18 cellular contexts compared by ENCODE assay signal in the genomic region with DNA sequence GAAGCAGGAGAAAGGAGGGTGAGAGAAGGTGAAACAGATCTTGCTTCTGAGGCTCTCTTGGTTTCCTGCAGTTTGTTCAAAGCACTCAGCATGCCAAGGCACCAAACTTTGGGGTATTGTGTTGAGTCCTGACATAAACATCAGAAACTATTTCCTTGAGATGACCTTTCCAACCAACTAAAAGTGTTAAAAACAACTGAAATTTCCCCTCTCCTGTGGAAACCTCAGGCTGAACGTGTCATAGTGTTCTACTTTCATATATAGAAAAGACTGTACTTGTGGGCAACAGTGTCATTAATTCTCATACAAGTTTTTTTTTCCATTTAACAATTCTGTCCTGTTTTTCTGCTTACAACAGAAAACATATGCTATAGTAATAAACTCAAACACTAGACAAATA. TPM values are rescaled to one million over a fixed set of nuclear protein-coding genes. Genes with fewer than 3 reads are reported as not detected.
A peak's percentile ranks its signal among the peaks of the same experiment; 100 is the strongest.
DNase-seq lines count a peak whose midpoint lies in the region; ATAC-seq and TF ChIP-seq lines count a peak whose summit lies in the region.
"Had no signal": no experiment of that assay in that cellular context is flagged by ENCODE, and none has a peak within 500 bp of the region (broad histone marks: within the 10 kb centered on the region; RNA-seq: fewer than 3 reads in every experiment).

No MANE protein-coding gene starts in this region.

- no peaks in the 10 kb centered on the region for H3K36me3 Mint-ChIP-seq in activated CD4-positive, alpha-beta T cell treated with anti-CD3 and anti-CD28 coated beads for 36 hours (ENCODE audit: low read depth)
- H3K36me3 Mint-ChIP-seq in activated naive CD4-positive, alpha-beta T cell treated with anti-CD3 and anti-CD28 coated beads, Interleukin-2, amount 50 U/mL, for 24 hours: no peaks in the 10 kb centered on the region

- POLR2A ChIA-PET in activated CD4-positive, alpha-beta T cell treated with anti-CD3 and anti-CD28 coated beads for 36 hours (lab: Charles Lee): no interaction called here

- H3K9me3 Mint-ChIP-seq in activated CD4-positive, alpha-beta T cell treated with anti-CD3 and anti-CD28 coated beads for 36 hours (ENCODE audit: low read depth): no peaks in the 10 kb centered on the region
- H3K9me3 Mint-ChIP-seq in activated naive CD4-positive, alpha-beta T cell treated with anti-CD3 and anti-CD28 coated beads, Interleukin-2, amount 50 U/mL, for 24 hours: no peaks in the 10 kb centered on the region

- H3K27ac ChIP-seq in osteoblast (ENCODE audit: low read depth, low read length): no peak overlapping the region
- H3K27ac ChIP-seq: BLaER1 treated with 17β-estradiol and CSF1 and Interleukin-3, amounts not matched to agents 10 nM and 100 nM; psoas muscle; thyroid gland had no signal

- H3K4me2 ChIP-seq in osteoblast (ENCODE audit: insufficient read depth, low read length): no peak overlapping the region
- H3K4me2 ChIP-seq: BLaER1 treated with 17β-estradiol and CSF1 and Interleukin-3, amounts not matched to agents 10 nM and 100 nM had no signal

- CTCF ChIA-PET in activated CD4-positive, alpha-beta T cell treated with anti-CD3 and anti-CD28 coated beads for 36 hours (lab: Charles Lee): interaction anchor here (0.6 to 0.7 kb wide), 2 partner anchors 10 to 17 kb away, joined by 3 to 5 read pairs; no protein-coding TSS in a partner anchor

- peak; percentile 50 for DNase-seq in activated CD4-positive, alpha-beta T cell treated with anti-CD3 and anti-CD28 coated beads for 36 hours
- no peak for DNase-seq in activated CD4-positive, alpha-beta T cell treated with anti-CD3 and anti-CD28 coated beads for 4 hours
- no peak for DNase-seq in osteoblast (ENCODE audit: insufficient read length, low spot score, missing footprints)
- DNase-seq in CD1c-positive myeloid dendritic cell (ENCODE audit: extremely low spot score): no peak
- no peak for DNase-seq in left ventricle myocardium superior
- no peak for DNase-seq in SHP77 (lab: John Stamatoyannopoulos, UW)
- DNase-seq: 8988T, cerebellar nuclear complex, DMS79 treated with DMSO at 0.1 percent for 48 hours, foreskin fibroblast, NCI-H446 treated with DMSO at 0.1 percent for 48 hours, psoas muscle, SIG-M5, T1000, thyroid gland had no signal

- no peaks in the 10 kb centered on the region for H3K79me2 ChIP-seq in osteoblast (ENCODE audit: insufficient read depth, low read length)

- H3K4me1 Mint-ChIP-seq in activated CD4-positive, alpha-beta T cell treated with anti-CD3 and anti-CD28 coated beads for 36 hours: peaks cover 69% of the 10 kb centered on the region
- peaks cover 70% of the 10 kb centered on the region for H3K4me1 Mint-ChIP-seq in activated naive CD4-positive, alpha-beta T cell treated with anti-CD3 and anti-CD28 coated beads, Interleukin-2, amount 50 U/mL, for 24 hours

- intact Hi-C loops in activated CD4-positive, alpha-beta T cell treated with anti-CD3 and anti-CD28 coated beads for 36 hours (cut with DNase I, micrococcal nuclease): loop anchor here (1.0 to 10.0 kb wide), 4 partner anchors 15 to 1028 kb away; no protein-coding TSS in a partner anchor
- intact Hi-C loops in left ventricle myocardium superior (cut with micrococcal nuclease): no loop called here

- peak overlapping the region; percentile 57 for H3K4me3 Mint-ChIP-seq in activated CD4-positive, alpha-beta T cell treated with anti-CD3 and anti-CD28 coated beads for 36 hours
- H3K4me3 Mint-ChIP-seq in activated naive CD4-positive, alpha-beta T cell treated with anti-CD3 and anti-CD28 coated beads, Interleukin-2, amount 50 U/mL, for 24 hours: peak overlapping the region; percentile 65

- no peaks in the 10 kb centered on the region for H3K4me1 ChIP-seq in osteoblast (ENCODE audit: insufficient read depth, low read length)
- H3K4me1 ChIP-seq: psoas muscle had no signal

- no peak for TF ChIP-seq CTCF in osteoblast (IDR thresholded peaks at IDR 0.05; ENCODE audit: extremely low read depth, low read depth, low read length)

- no peaks in the 10 kb centered on the region for H3K27me3 Mint-ChIP-seq in activated CD4-positive, alpha-beta T cell treated with anti-CD3 and anti-CD28 coated beads for 36 hours
- no peaks in the 10 kb centered on the region for H3K27me3 Mint-ChIP-seq in activated naive CD4-positive, alpha-beta T cell treated with anti-CD3 and anti-CD28 coated beads, Interleukin-2, amount 50 U/mL, for 24 hours

- H2AFZ ChIP-seq in osteoblast (ENCODE audit: low read length): peak overlapping the region; percentile 5

- no peak overlapping the region for H3K4me3 ChIP-seq in osteoblast (ENCODE audit: insufficient read depth, low read length)
- H3K4me3 ChIP-seq: BLaER1 treated with 17β-estradiol and CSF1 and Interleukin-3, amounts not matched to agents 10 nM and 100 nM; psoas muscle; thyroid gland had no signal

- peak; percentile 62 for ATAC-seq in activated CD4-positive, alpha-beta T cell treated with anti-CD3 and anti-CD28 coated beads for 36 hours
- peak; percentile 41 for ATAC-seq in HG03442 (IDR thresholded peaks at IDR 0.05; ENCODE audit: unreplicated experiment)
- no peak for ATAC-seq in left ventricle myocardium superior
- ATAC-seq: psoas muscle had no signal

- H3K27ac Mint-ChIP-seq in activated CD4-positive, alpha-beta T cell treated with anti-CD3 and anti-CD28 coated beads for 36 hours: peak overlapping the region; percentile 98
- peak overlapping the region; percentile 92 for H3K27ac Mint-ChIP-seq in activated naive CD4-positive, alpha-beta T cell treated with anti-CD3 and anti-CD28 coated beads, Interleukin-2, amount 50 U/mL, for 24 hours

- no peaks in the 10 kb centered on the region for H3K9me3 ChIP-seq in osteoblast (ENCODE audit: low read depth, low read length)
- H3K9me3 ChIP-seq: BLaER1 treated with 17β-estradiol and CSF1 and Interleukin-3, amounts not matched to agents 10 nM and 100 nM; psoas muscle; thyroid gland had no signal

- no peaks in the 10 kb centered on the region for H3K27me3 ChIP-seq in osteoblast (ENCODE audit: insufficient read depth, low read length)
- H3K27me3 ChIP-seq: BLaER1 treated with 17β-estradiol and CSF1 and Interleukin-3, amounts not matched to agents 10 nM and 100 nM; thyroid gland had no signal

- H3K36me3 ChIP-seq in osteoblast (ENCODE audit: insufficient read depth, low read length): no peaks in the 10 kb centered on the region
- H3K36me3 ChIP-seq: BLaER1 treated with 17β-estradiol and CSF1 and Interleukin-3, amounts not matched to agents 10 nM and 100 nM; thyroid gland had no signal

- no peaks in the 10 kb centered on the region for H4K20me1 ChIP-seq in osteoblast (ENCODE audit: insufficient read depth, low read length)
- H4K20me1 ChIP-seq: BLaER1 treated with 17β-estradiol and CSF1 and Interleukin-3, amounts not matched to agents 10 nM and 100 nM had no signal

RNA-seq across cellular contexts. Expression of gene LYST, which starts 6.3 kb away (rescaled TPM):
- 10 to 100 TPM; 28.1 to 32.3 TPM for total RNA-seq in activated CD4-positive, alpha-beta T cell treated with anti-CD3 and anti-CD28 coated beads for 36 hours
- total RNA-seq in osteoblast (63.0 and 86.0 TPM in 2 replicates), left ventricle myocardium superior (11.9 TPM)
